Comparison of ENCODE assay signal across 1 cellular context in genomic region chr19:14474827-14475226, GRCh38.
TF ChIP-seq lines count a peak whose summit lies in the region.

No MANE protein-coding gene starts in this region.

TF ChIP-seq in SK-N-SH, 30 proteins besides CTCF, POLR2A, EP300 and RAD21 (continued from another document):
- TF ChIP-seq YY1 (IDR thresholded peaks at IDR 0.05; ENCODE audit: low read depth) (no peak), ELF1 (IDR thresholded peaks at IDR 0.05) (no peak), CHD2 (IDR thresholded peaks at IDR 0.05; ENCODE audit: low read length, partially characterized antibody) (no peak), RFX5 (IDR thresholded peaks at IDR 0.05; ENCODE audit: low read length) (no peak), FOXM1 (IDR thresholded peaks at IDR 0.05; ENCODE audit: low read depth) (no peak), TCF12 (IDR thresholded peaks at IDR 0.05) (no peak), TAF1 (IDR thresholded peaks at IDR 0.05; ENCODE audit: borderline replicate concordance, low read depth, low read length) (no peak)
